In genomic region chr22:22316589-22316988, GRCh38 we compare ENCODE assay signal across 1 cellular context.
TF ChIP-seq lines count a peak whose summit lies in the region.

No MANE protein-coding gene starts in this region.

TF ChIP-seq in H1, 55 proteins besides CTCF, POLR2A, EP300 and RAD21:
- no peak for TF ChIP-seq CBX5 (IDR thresholded peaks at IDR 0.05; ENCODE audit: low read depth, low read length)
- no peak for TF ChIP-seq ZNF274 (IDR thresholded peaks at IDR 0.05; ENCODE audit: borderline replicate concordance, extremely low read depth, low read length)
- TF ChIP-seq CHD7 (IDR thresholded peaks at IDR 0.05; ENCODE audit: insufficient replicate concordance, low read length): no peak
- no peak for TF ChIP-seq CHD2 (IDR thresholded peaks at IDR 0.05; ENCODE audit: low read length)
- TF ChIP-seq BCL11A (IDR thresholded peaks at IDR 0.05; ENCODE audit: low read depth in 2 of 2, low read length in 2 of 2): no peak
- no peak for TF ChIP-seq TAF7 (optimal IDR thresholded peaks at IDR 0.05; ENCODE audit: borderline replicate concordance, low read depth, low read length)
- no peak for TF ChIP-seq RBBP5 (IDR thresholded peaks at IDR 0.05; ENCODE audit: borderline replicate concordance, low read depth, low read length)
- no peak for TF ChIP-seq GABPA (IDR thresholded peaks at IDR 0.05; ENCODE audit: borderline replicate concordance, insufficient read depth, low read length)
- no peak for TF ChIP-seq POU5F1 (IDR thresholded peaks at IDR 0.05; ENCODE audit: low read depth, low read length)
- no peak for TF ChIP-seq POLR2AphosphoS5 (IDR thresholded peaks at IDR 0.05; ENCODE audit: low read depth, low read length)
- TF ChIP-seq YY1 (IDR thresholded peaks at IDR 0.05; ENCODE audit: low read depth, low read length): no peak
- TF ChIP-seq RNF2 (IDR thresholded peaks at IDR 0.05; ENCODE audit: borderline replicate concordance, low read depth, low read length, missing control alignments, poor library complexity, severe bottlenecking): no peak
- TF ChIP-seq TEAD4 (IDR thresholded peaks at IDR 0.05; ENCODE audit: low read depth, low read length): no peak
